In genomic region chr20:33276303-33277113, GRCh38 we compare ENCODE assay signal across 22 cellular contexts. TPM values are rescaled to one million over a fixed set of nuclear protein-coding genes. Genes with fewer than 3 reads are reported as not detected.
"Had no signal": no experiment of that assay in that cellular context is flagged by ENCODE, and none has a peak within 500 bp of the region (broad histone marks: within the 10 kb centered on the region; RNA-seq: fewer than 3 reads in every experiment).

No MANE protein-coding gene starts in this region.

- H3K4me3 ChIP-seq: cardiac muscle cell, colonic mucosa, heart right ventricle, lower lobe of right lung, psoas muscle, thoracic aorta had no signal

- H3K27me3 Mint-ChIP-seq: stimulated activated naive CD8-positive, alpha-beta T cell treated with anti-CD3 and anti-CD28 coated beads, Interleukin-15, Interleukin-2, amounts not matched to agents 100 ng/mL and 50 ng/mL, for 24 hours had no signal

- FAIRE-seq: astrocyte, endothelial cell of umbilical vein, kidney had no signal

- H3K27ac Mint-ChIP-seq: stimulated activated naive CD8-positive, alpha-beta T cell treated with anti-CD3 and anti-CD28 coated beads, Interleukin-15, Interleukin-2, amounts not matched to agents 100 ng/mL and 50 ng/mL, for 24 hours; T-helper 1 cell treated with Interleukin-12 subunit alpha and Interleukin-12 subunit beta and Interleukin-4 antibody, amounts not matched to agents 30 μg/mL and 1 μg/mL, for 36 hours had no signal

- DNase-seq: activated CD4-positive, alpha-beta T cell treated with anti-CD3 and anti-CD28 coated beads, Interleukin-2, amount 50 U/mL, for 4 hours; activated gamma-delta T cell; activated T-cell treated with anti-CD3 and anti-CD28 coated beads, Interleukin-2, amount 50 U/mL, for 4 hours; colonic mucosa; foreskin melanocyte; heart right ventricle; kidney; lower lobe of right lung; midbrain; naive B cell; nucleus accumbens; psoas muscle; stimulated activated CD4-positive, alpha-beta T cell treated with anti-CD3 and anti-CD28 coated beads, Interleukin-2, amount 100 ng/mL, for 24 hours had no signal

- ATAC-seq: activated CD4-positive, CD25-positive, alpha-beta regulatory T cell treated with anti-CD3 and anti-CD28 coated beads, Interleukin-2, amount 50 U/mL, for 24 hours; activated T-cell treated with anti-CD3 and anti-CD28 coated beads, Interleukin-2, amount 50 U/mL, for 4 hours; heart right ventricle; psoas muscle; sciatic nerve had no signal

- H3K4me1 Mint-ChIP-seq: naive B cell had no signal

- H3K4me3 Mint-ChIP-seq: activated T-cell treated with anti-CD3 and anti-CD28 coated beads, Interleukin-2, amount 50 U/mL, for 4 hours; naive B cell; stimulated activated naive CD8-positive, alpha-beta T cell treated with anti-CD3 and anti-CD28 coated beads, Interleukin-15, Interleukin-2, amounts not matched to agents 100 ng/mL and 50 ng/mL, for 24 hours; T-helper 1 cell treated with Interleukin-12 subunit alpha and Interleukin-12 subunit beta and Interleukin-4 antibody, amounts not matched to agents 30 μg/mL and 1 μg/mL, for 36 hours had no signal

- H3K9me3 Mint-ChIP-seq: activated T-cell treated with anti-CD3 and anti-CD28 coated beads, Interleukin-2, amount 50 U/mL, for 4 hours; naive B cell; stimulated activated naive CD8-positive, alpha-beta T cell treated with anti-CD3 and anti-CD28 coated beads, Interleukin-15, Interleukin-2, amounts not matched to agents 100 ng/mL and 50 ng/mL, for 24 hours; T-helper 1 cell treated with Interleukin-12 subunit alpha and Interleukin-12 subunit beta and Interleukin-4 antibody, amounts not matched to agents 30 μg/mL and 1 μg/mL, for 36 hours had no signal

- H3K27me3 ChIP-seq: colonic mucosa had no signal

- H3K4me1 ChIP-seq: colonic mucosa, heart right ventricle, lower lobe of right lung, psoas muscle had no signal

- H3K27ac ChIP-seq: cardiac muscle cell, colonic mucosa, heart right ventricle, lower lobe of right lung, psoas muscle, thoracic aorta had no signal

- H3K9me3 ChIP-seq: colonic mucosa, heart right ventricle, lower lobe of right lung, psoas muscle, thoracic aorta had no signal

- H3K36me3 ChIP-seq: cardiac muscle cell, colonic mucosa, heart right ventricle, lower lobe of right lung, thoracic aorta had no signal

RNA-seq across cellular contexts. Expression of gene BPIFB1, which starts 6.5 kb away (rescaled TPM):
- total RNA-seq: activated T-cell treated with anti-CD3 and anti-CD28 coated beads, Interleukin-2, amount 50 U/mL, for 4 hours; astrocyte; cardiac muscle cell; endothelial cell of umbilical vein; heart right ventricle; kidney; psoas muscle; thoracic aorta had no signal
- polyA plus RNA-seq: cardiac muscle cell, endothelial cell of umbilical vein had no signal

RNA-seq across cellular contexts. Expression of gene BPIFA1, which starts 40.7 kb away (rescaled TPM):
- total RNA-seq: activated T-cell treated with anti-CD3 and anti-CD28 coated beads, Interleukin-2, amount 50 U/mL, for 4 hours; astrocyte; cardiac muscle cell; colonic mucosa; endothelial cell of umbilical vein; heart right ventricle; kidney; psoas muscle; sciatic nerve; thoracic aorta; ureter had no signal
- polyA plus RNA-seq: cardiac muscle cell, endothelial cell of umbilical vein, heart right ventricle, psoas muscle had no signal

RNA-seq across cellular contexts. Expression of gene BPIFA3, which starts 59.4 kb away (rescaled TPM):
- total RNA-seq: activated T-cell treated with anti-CD3 and anti-CD28 coated beads, Interleukin-2, amount 50 U/mL, for 4 hours; astrocyte; cardiac muscle cell; colonic mucosa; endothelial cell of umbilical vein; heart right ventricle; kidney; lower lobe of right lung; psoas muscle; sciatic nerve; thoracic aorta; ureter had no signal
- polyA plus RNA-seq: cardiac muscle cell, endothelial cell of umbilical vein, heart right ventricle, psoas muscle had no signal
